29 cellular contexts compared by ENCODE assay signal in the genomic region with DNA sequence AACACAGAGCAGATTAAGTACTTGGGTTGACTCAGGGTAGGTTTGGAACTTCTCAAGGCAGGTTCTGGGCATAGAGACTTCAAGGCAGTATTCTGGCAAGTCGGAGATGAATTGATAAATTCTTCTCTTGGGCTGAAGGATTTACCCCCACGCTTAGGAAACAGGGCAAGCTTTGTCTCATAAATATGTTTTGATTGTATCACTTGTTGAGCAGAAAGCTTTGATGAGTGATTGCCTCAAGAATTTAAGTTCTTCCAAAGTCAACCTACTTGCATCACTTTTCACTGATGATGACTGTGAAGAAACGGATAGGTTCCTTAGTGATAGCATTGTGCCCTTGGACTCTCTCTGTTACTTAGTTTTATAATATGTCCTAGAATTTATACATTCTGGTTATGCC.
DNase-seq lines count a peak whose midpoint lies in the region; ATAC-seq and TF ChIP-seq lines count a peak whose summit lies in the region.
"Had no signal": no experiment of that assay in that cellular context is flagged by ENCODE, and none has a peak within 500 bp of the region (broad histone marks: within the 10 kb centered on the region; RNA-seq: fewer than 3 reads in every experiment).

No MANE protein-coding gene starts in this region.

- peaks cover 14% of the 10 kb centered on the region for H3K4me1 ChIP-seq in RWPE2 (ENCODE audit: insufficient read depth, poor library complexity, severe bottlenecking)
- H3K4me1 ChIP-seq: heart left ventricle, lower lobe of right lung, upper lobe of left lung had no signal

- no peaks in the 10 kb centered on the region for H3K27me3 ChIP-seq in RWPE2 (ENCODE audit: insufficient read depth, poor library complexity, severe bottlenecking)
- H3K27me3 ChIP-seq: heart left ventricle, upper lobe of left lung had no signal

- DNase-seq in EH (ENCODE audit: low read depth) (peak; percentile 21), RWPE2 (ENCODE audit: low spot score) (no peak), epithelial cell of prostate (ENCODE audit: low read depth, low spot score) (no peak), osteocyte (ENCODE audit: extremely low spot score, unreplicated experiment) (no peak), OCI-M1 (lab: John Stamatoyannopoulos, UW) (no peak), activated gamma-delta T cell (lab: John Stamatoyannopoulos, UW) (no peak)
- no peak for DNase-seq in activated CD4-positive, alpha-beta T cell treated with anti-CD3 and anti-CD28 coated beads, Interleukin-2, amount 10 ng/mL, durations not matched to agents 7 days and 5 days
- DNase-seq: activated CD4-positive, alpha-beta memory T cell treated with anti-CD3 and anti-CD28 coated beads for 36 hours; activated naive CD4-positive, alpha-beta T cell treated with Interleukin-2 at 50 U/mL for 16 hours; CD4-positive, CD25-positive, alpha-beta regulatory T cell; heart left ventricle; lower lobe of right lung; natural killer cell; NCI-H1092; NCI-H1694 treated with DMSO at 0.1 percent for 48 hours; NCI-H2171; NCI-H510A; occipital lobe; RPMI8226; stimulated activated naive CD4-positive, alpha-beta T cell; upper lobe of left lung had no signal

- no peaks in the 10 kb centered on the region for H3K9me3 ChIP-seq in RWPE2 (ENCODE audit: severe bottlenecking)
- H3K9me3 ChIP-seq: heart left ventricle, lower lobe of right lung, upper lobe of left lung had no signal

- CTCF ChIA-PET in activated CD4-positive, alpha-beta T cell treated with anti-CD3 and anti-CD28 coated beads, Interleukin-2, amount 10 ng/mL, durations not matched to agents 7 days and 5 days (lab: Charles Lee), result no interaction called here

- no peaks in the 10 kb centered on the region for H3K27me3 Mint-ChIP-seq in osteocyte (ENCODE audit: unreplicated experiment)
- no peaks in the 10 kb centered on the region for H3K27me3 Mint-ChIP-seq in activated CD4-positive, alpha-beta T cell treated with anti-CD3 and anti-CD28 coated beads, Interleukin-2, amount 10 ng/mL, durations not matched to agents 7 days and 5 days
- H3K27me3 Mint-ChIP-seq: activated CD4-positive, alpha-beta memory T cell treated with anti-CD3 and anti-CD28 coated beads for 36 hours; CD4-positive, CD25-positive, alpha-beta regulatory T cell; IgD-negative memory B cell had no signal

- no peak overlapping the region for H3K4me3 ChIP-seq in RWPE2 (ENCODE audit: severe bottlenecking)
- H3K4me3 ChIP-seq: GM23338, heart left ventricle, lower lobe of right lung, SK-N-MC, smooth muscle cell, upper lobe of left lung had no signal

- H3K27ac ChIP-seq in RWPE2 (ENCODE audit: poor library complexity, severe bottlenecking) (no peak overlapping the region), epithelial cell of prostate (peak overlapping the region; percentile 45)
- H3K27ac ChIP-seq: heart left ventricle, lower lobe of right lung, SK-N-MC, upper lobe of left lung had no signal

- no peak for TF ChIP-seq CTCF in RWPE2 (IDR thresholded peaks at IDR 0.05; ENCODE audit: poor library complexity, severe bottlenecking)
- no peak for TF ChIP-seq CTCF in osteocyte (IDR thresholded peaks at IDR 0.05)

- no peaks in the 10 kb centered on the region for H3K36me3 ChIP-seq in RWPE2 (ENCODE audit: low read depth)
- H3K36me3 ChIP-seq: heart left ventricle, lower lobe of right lung, upper lobe of left lung had no signal

- no peaks in the 10 kb centered on the region for H3K9me3 Mint-ChIP-seq in osteocyte (ENCODE audit: unreplicated experiment)
- no peaks in the 10 kb centered on the region for H3K9me3 Mint-ChIP-seq in activated CD4-positive, alpha-beta T cell treated with anti-CD3 and anti-CD28 coated beads, Interleukin-2, amount 10 ng/mL, durations not matched to agents 7 days and 5 days
- H3K9me3 Mint-ChIP-seq: brain; T-helper 1 cell treated with Interleukin-12 subunit alpha and Interleukin-12 subunit beta and Interleukin-4 antibody, amounts not matched to agents 30 μg/mL and 1 μg/mL, for 36 hours had no signal

- ATAC-seq in RWPE2 (ENCODE audit: low read depth) (peak; percentile 27; the same call in 1 of the 3 replicates), HG02763 (IDR thresholded peaks at IDR 0.05; ENCODE audit: unreplicated experiment) (no peak)
- ATAC-seq: activated CD4-positive, CD25-positive, alpha-beta regulatory T cell treated with anti-CD3 and anti-CD28 coated beads, Interleukin-2, amount 50 U/mL, for 24 hours; GM23338; heart left ventricle; lower lobe of right lung; natural killer cell had no signal

- no peak overlapping the region for H3K4me3 Mint-ChIP-seq in osteocyte (ENCODE audit: unreplicated experiment)
- H3K4me3 Mint-ChIP-seq in activated CD4-positive, alpha-beta T cell treated with anti-CD3 and anti-CD28 coated beads, Interleukin-2, amount 10 ng/mL, durations not matched to agents 7 days and 5 days, result no peak overlapping the region
- H3K4me3 Mint-ChIP-seq: activated CD4-positive, alpha-beta memory T cell treated with anti-CD3 and anti-CD28 coated beads for 36 hours; brain; CD4-positive, CD25-positive, alpha-beta regulatory T cell; GM23338; IgD-negative memory B cell; natural killer cell; T-helper 1 cell treated with Interleukin-12 subunit alpha and Interleukin-12 subunit beta and Interleukin-4 antibody, amounts not matched to agents 30 μg/mL and 1 μg/mL, for 36 hours had no signal

- H3K27ac Mint-ChIP-seq in osteocyte (ENCODE audit: unreplicated experiment), result peak overlapping the region; percentile 32
- H3K27ac Mint-ChIP-seq in activated CD4-positive, alpha-beta T cell treated with anti-CD3 and anti-CD28 coated beads, Interleukin-2, amount 10 ng/mL, durations not matched to agents 7 days and 5 days, result no peak overlapping the region
- H3K27ac Mint-ChIP-seq: activated CD4-positive, alpha-beta memory T cell treated with anti-CD3 and anti-CD28 coated beads for 36 hours; brain; CD4-positive, CD25-positive, alpha-beta regulatory T cell; GM23338; IgD-negative memory B cell; natural killer cell; T-helper 1 cell treated with Interleukin-12 subunit alpha and Interleukin-12 subunit beta and Interleukin-4 antibody, amounts not matched to agents 30 μg/mL and 1 μg/mL, for 36 hours had no signal

- no peaks in the 10 kb centered on the region for H3K36me3 Mint-ChIP-seq in osteocyte (ENCODE audit: unreplicated experiment)
- H3K36me3 Mint-ChIP-seq in activated CD4-positive, alpha-beta T cell treated with anti-CD3 and anti-CD28 coated beads, Interleukin-2, amount 10 ng/mL, durations not matched to agents 7 days and 5 days (ENCODE audit: low read depth), result no peaks in the 10 kb centered on the region
- H3K36me3 Mint-ChIP-seq: activated CD4-positive, alpha-beta memory T cell treated with anti-CD3 and anti-CD28 coated beads for 36 hours; brain; CD4-positive, CD25-positive, alpha-beta regulatory T cell; IgD-negative memory B cell had no signal

- H3K4me1 Mint-ChIP-seq in osteocyte (ENCODE audit: unreplicated experiment), result peaks cover 30% of the 10 kb centered on the region
- H3K4me1 Mint-ChIP-seq in activated CD4-positive, alpha-beta T cell treated with anti-CD3 and anti-CD28 coated beads, Interleukin-2, amount 10 ng/mL, durations not matched to agents 7 days and 5 days, result no peaks in the 10 kb centered on the region
- H3K4me1 Mint-ChIP-seq: CD4-positive, CD25-positive, alpha-beta regulatory T cell; IgD-negative memory B cell; natural killer cell had no signal

- POLR2A ChIA-PET in activated CD4-positive, alpha-beta T cell treated with anti-CD3 and anti-CD28 coated beads, Interleukin-2, amount 10 ng/mL, durations not matched to agents 7 days and 5 days (lab: Charles Lee), result no interaction called here
